In genomic region chr6:113634352-113635163, GRCh38 we compare ENCODE assay signal across 9 cellular contexts.
A peak's percentile ranks its signal among the peaks of the same experiment; 100 is the strongest.
DNase-seq lines count a peak whose midpoint lies in the region; ATAC-seq and TF ChIP-seq lines count a peak whose summit lies in the region.
"Had no signal": no experiment of that assay in that cellular context is flagged by ENCODE, and none has a peak within 500 bp of the region (broad histone marks: within the 10 kb centered on the region; RNA-seq: fewer than 3 reads in every experiment).

No MANE protein-coding gene starts in this region.

- peak overlapping the region; percentile 91 for H3K27ac ChIP-seq in 22Rv1

- ATAC-seq in GM19324 (IDR thresholded peaks at IDR 0.05; ENCODE audit: low FRiP score, unreplicated experiment): peak; percentile 33

- DNase-seq in HT1080 (ENCODE audit: low read depth) (peak; percentile 24), fibroblast of gingiva (ENCODE audit: low read depth) (peak; percentile 71), NCI-H128 (lab: John Stamatoyannopoulos, UW; ENCODE audit: unreplicated experiment) (no peak), DMS79 treated with DMSO at 0.1 percent for 48 hours (lab: John Stamatoyannopoulos, UW) (no peak), NCI-H2081 (lab: John Stamatoyannopoulos, UW) (no peak), superior temporal gyrus (ENCODE audit: extremely low spot score) (no peak)
- DNase-seq: CD4-positive, CD25-positive, alpha-beta regulatory T cell had no signal

- TF ChIP-seq CTCF in 22Rv1 (IDR thresholded peaks at IDR 0.05): no peak

Comparison
In these comparisons a context has a peak if more than half of its experiments do, and no peak if none do; other contexts are left out.
1. DNase-seq: peak in HT1080 (single experiment) and fibroblast of gingiva (single experiment); none in NCI-H128 (single experiment), DMS79 treated with DMSO at 0.1 percent for 48 hours (single experiment), NCI-H2081 (0 of 2) and superior temporal gyrus (single experiment).